Comparison of ENCODE assay signal across 25 cellular contexts in genomic region chr21:42332557-42332956, GRCh38. TPM values are rescaled to one million over a fixed set of nuclear protein-coding genes. Genes with fewer than 3 reads are reported as not detected.
DNase-seq lines count a peak whose midpoint lies in the region; FAIRE-seq and TF ChIP-seq lines count a peak whose summit lies in the region.
"Had no signal": no experiment of that assay in that cellular context is flagged by ENCODE, and none has a peak within 500 bp of the region (broad histone marks: within the 10 kb centered on the region; RNA-seq: fewer than 3 reads in every experiment).

No MANE protein-coding gene starts in this region.

- H3K4me3 Mint-ChIP-seq in osteocyte (ENCODE audit: unreplicated experiment) = no peak overlapping the region
- H3K4me3 Mint-ChIP-seq in Calu3 (ENCODE audit: low read depth, unreplicated experiment) = no peak overlapping the region
- H3K4me3 Mint-ChIP-seq: CD8-positive, alpha-beta memory T cell; IgD-negative memory B cell had no signal

- H3K9ac ChIP-seq in H1 (replicated peaks in 1 of 4; ENCODE audit: extremely low read depth in 1 of 4, low read depth in 3 of 4, low read length in 3 of 4) = no peak overlapping the region

- DNase-seq in activated CD8-positive, alpha-beta memory T cell treated with anti-CD3 and anti-CD28 coated beads for 24 hours = peak; percentile 42
- no peak for DNase-seq in activated CD8-positive, alpha-beta memory T cell treated with anti-CD3 and anti-CD28 coated beads, Interleukin-2, amount 50 U/mL, for 4 hours
- DNase-seq in H1 (ENCODE audit: low read depth in 1 of 2, low spot score in 2 of 2) = no peak
- peak; percentile 63 for DNase-seq in osteocyte (ENCODE audit: extremely low spot score, unreplicated experiment)
- no peak for DNase-seq in NCI-H510A (lab: John Stamatoyannopoulos, UW)
- no peak for DNase-seq in Ammon's horn (ENCODE audit: low spot score)
- DNase-seq in NCI-H1417 (lab: John Stamatoyannopoulos, UW) = no peak
- DNase-seq in Calu3 = no peak
- DNase-seq: 8988T; AML-193; CD8-positive, alpha-beta memory T cell; GF-D8; NCI-H1105; NCI-H1694 treated with DMSO at 0.1 percent for 48 hours; NCI-H2081 treated with DMSO at 0.1 percent for 48 hours; NCI-H2171 treated with DMSO at 0.1 percent for 48 hours; NCI-H526; OCI-M1 had no signal

- peaks cover 12 to 16% of the 10 kb centered on the region in 2 experiments for H3K9me3 ChIP-seq in H1 (ENCODE audit: insufficient read depth in 2 of 2, low read depth in 1 of 2, low read length in 1 of 2)

- no peak overlapping the region for H3K18ac ChIP-seq in H1 (ENCODE audit: extremely low read depth, low read length)

- no peak overlapping the region for H2AFZ ChIP-seq in H1 (ENCODE audit: low read length)

- H3K14ac ChIP-seq in H1 (ENCODE audit: insufficient read length) = no peak overlapping the region

- H3K56ac ChIP-seq in H1 (replicated peaks; ENCODE audit: insufficient read length, low read depth, low read length) = no peak overlapping the region

- peaks cover 73% of the 10 kb centered on the region for H3K27me3 Mint-ChIP-seq in osteocyte (ENCODE audit: unreplicated experiment)
- peaks cover 48% of the 10 kb centered on the region for H3K27me3 Mint-ChIP-seq in Calu3 (ENCODE audit: unreplicated experiment)

- no peaks in the 10 kb centered on the region for H3K79me2 ChIP-seq in H1 (ENCODE audit: control insufficient read depth in 1 of 2, insufficient read depth in 2 of 2, low read length in 2 of 2)

- intact Hi-C loops in Calu3 (cut with micrococcal nuclease; ENCODE audit: unreplicated experiment) = no loop called here

- no peak overlapping the region for H3K27ac ChIP-seq in H1 (ENCODE audit: low read depth, low read length)
- H3K27ac ChIP-seq: C4-2B had no signal

- H4K5ac ChIP-seq in H1 (ENCODE audit: insufficient read length, low read depth, low read length) = no peak overlapping the region

- H3K36me3 ChIP-seq in H1 (ENCODE audit: control insufficient read depth in 2 of 4, insufficient read depth in 4 of 4, low read length in 3 of 4) = no peaks in the 10 kb centered on the region

- H3K36me3 Mint-ChIP-seq in osteocyte (ENCODE audit: unreplicated experiment) (peaks cover 3% of the 10 kb centered on the region), Calu3 (ENCODE audit: insufficient read depth, unreplicated experiment) (no peaks in the 10 kb centered on the region)
- H3K36me3 Mint-ChIP-seq: IgD-negative memory B cell had no signal

- H4K20me1 ChIP-seq in H1 (replicated peaks in 1 of 2; ENCODE audit: control insufficient read depth in 1 of 2, insufficient read depth in 2 of 2, low read length in 2 of 2) = no peaks in the 10 kb centered on the region

- H3K4me1 Mint-ChIP-seq in osteocyte (ENCODE audit: unreplicated experiment) (no peaks in the 10 kb centered on the region), Calu3 (ENCODE audit: low read depth, unreplicated experiment) (peaks cover 2% of the 10 kb centered on the region)

- FAIRE-seq in H1 (lab: Jason Lieb, UNC) = no peak
- FAIRE-seq: D721Med, GM19239 had no signal

- H3K23me2 ChIP-seq in H1 (ENCODE audit: low read depth, low read length) = no peaks in the 10 kb centered on the region

- WGBS in H1 (ENCODE audit: extremely low coverage in 1 of 2, insufficient coverage in 1 of 2, insufficient read length in 1 of 2, insufficient replicate concordance in 2 of 2, low coverage in 1 of 2, low lambda C conversion rate in 2 of 2, missing lambda C conversion rate in 1 of 2), 2 experiments = 69% methylated on average over 3 of the region's 3 CpGs; no CpG with 5 or more reads in 1 of the 2 experiments

- peak overlapping the region; percentile 20; the same call in 1 of the 2 replicates for H2BK5ac ChIP-seq in H1 (ENCODE audit: low read depth, low read length)

- no peak overlapping the region for H2BK120ac ChIP-seq in H1 (replicated peaks; ENCODE audit: low read depth, low read length)

- H3K4me3 ChIP-seq in H1 (ENCODE audit: extremely low read depth in 1 of 4, insufficient read depth in 2 of 4, low read depth in 3 of 4, low read length in 4 of 4) = no peak overlapping the region

- TF ChIP-seq RAD21 in H1 (IDR thresholded peaks at IDR 0.05 in 1 of 2, conservative IDR thresholded peaks at IDR 0.05 in 1 of 2; ENCODE audit: low read depth in 2 of 2, low read length in 2 of 2) = no peak

- POLR2A ChIA-PET in H1 (lab: Charles Lee; ENCODE audit: partially characterized antibody) = no interaction called here

- no peak overlapping the region for H2BK20ac ChIP-seq in H1 (ENCODE audit: low read length)

- TF ChIP-seq POLR2A in H1 (IDR thresholded peaks at IDR 0.05; ENCODE audit: control extremely low read depth in 1 of 2, low read depth in 2 of 2, low read length in 2 of 2) = no peak

- CTCF ChIA-PET in H1 (lab: Charles Lee; ENCODE audit: partially characterized antibody) = interaction anchor here (11.6 kb wide), 1 partner anchor 18 kb away, joined by 137 read pairs; the partner anchor contains the start of gene TFF3
- CTCF ChIA-PET in Calu3 (lab: Charles Lee) = no interaction called here

- H3K79me1 ChIP-seq in H1 (ENCODE audit: low read depth, low read length) = no peaks in the 10 kb centered on the region

- peaks cover 0 to 13% (median 2%) of the 10 kb centered on the region in 4 experiments; a peak in 4 of 7 replicates for H3K4me1 ChIP-seq in H1 (replicated peaks in 1 of 4; ENCODE audit: control insufficient read depth in 3 of 4, insufficient read depth in 4 of 4, low read length in 3 of 4)

- no peak overlapping the region for H2AK5ac ChIP-seq in H1 (ENCODE audit: low read depth, low read length)

- no peak overlapping the region for H3K4me2 ChIP-seq in H1 (ENCODE audit: insufficient read depth in 1 of 2, low read depth in 2 of 2, low read length in 2 of 2)

- no peak for TF ChIP-seq EP300 in H1 (IDR thresholded peaks at IDR 0.05; ENCODE audit: borderline replicate concordance in 1 of 2, low read depth in 2 of 2, low read length in 2 of 2)

- no peak for TF ChIP-seq CTCF in H1 (IDR thresholded peaks at IDR 0.05; ENCODE audit: control extremely low read depth in 1 of 3, insufficient read depth in 1 of 3, low read depth in 1 of 3, low read length in 3 of 3)
- no peak for TF ChIP-seq CTCF in osteocyte (IDR thresholded peaks at IDR 0.05)
- no peak for TF ChIP-seq CTCF in Calu3 (IDR thresholded peaks at IDR 0.05; ENCODE audit: unreplicated experiment)

- no peak overlapping the region for H3K4ac ChIP-seq in H1 (replicated peaks; ENCODE audit: insufficient read length, low read depth, low read length)

- H2BK12ac ChIP-seq in H1 (ENCODE audit: low read depth, low read length) = peak overlapping the region; percentile 72; the same call in 1 of the 2 replicates

- BruUV-seq in Calu3 (replicated peaks; lab: Mats Ljungman, UMichigan) = no TSS peak

- H3K27ac Mint-ChIP-seq in osteocyte (ENCODE audit: unreplicated experiment) (no peak overlapping the region), Calu3 (ENCODE audit: unreplicated experiment) (no peak overlapping the region)

- H3K9me3 Mint-ChIP-seq in osteocyte (ENCODE audit: unreplicated experiment) = peaks cover 17% of the 10 kb centered on the region
- H3K9me3 Mint-ChIP-seq in Calu3 (ENCODE audit: low read depth, unreplicated experiment) = peaks cover 4% of the 10 kb centered on the region

- H4K91ac ChIP-seq in H1 (replicated peaks; ENCODE audit: insufficient read length, low read length) = no peak overlapping the region

- no peak overlapping the region for H3K23ac ChIP-seq in H1 (ENCODE audit: insufficient read length)

- no peak overlapping the region for H2BK15ac ChIP-seq in H1 (ENCODE audit: low read length)

- H4K8ac ChIP-seq in H1 (ENCODE audit: extremely low read depth, insufficient read depth, low read length) = no peak overlapping the region

- H3K27me3 ChIP-seq in H1 (replicated peaks in 1 of 4; ENCODE audit: control insufficient read depth in 3 of 4, extremely low read depth in 1 of 4, insufficient read depth in 3 of 4, low read length in 3 of 4) = no peaks in the 10 kb centered on the region

TF ChIP-seq in H1, 55 proteins besides CTCF, POLR2A, EP300 and RAD21 (continues in another document):
- TF ChIP-seq CTBP2 (IDR thresholded peaks at IDR 0.05; ENCODE audit: borderline replicate concordance, insufficient read depth, insufficient read length, low read length) (no peak), BCL11A (IDR thresholded peaks at IDR 0.05; ENCODE audit: low read depth in 2 of 2, low read length in 2 of 2) (no peak)

RNA-seq across cellular contexts. Expression of gene TFF3, which starts 17.3 kb away (rescaled TPM):
- total RNA-seq in H1 (2021; fragmentation: NEBNext Ultra II Directional; extraction: Animal tissue kit (Norgen Biotek cat#: 25700)) = 1.7 TPM in 1 of 2 replicates, not detected in the other
- polyA plus RNA-seq in H1 (2011; rRNA removed) = 4.1 and 6.7 TPM in 2 replicates
- 2.8 TPM for polyA plus RNA-seq in H1 (2011; cell fraction: cytosol; rRNA removed)
- polyA plus RNA-seq in H1 (2011; cell fraction: nucleus; rRNA removed) = 2.2 TPM
- 1.2 to 4.3 TPM (median 2.0 TPM) in 4 replicates for polyA plus RNA-seq in H1 (2012, experiment 1 of 2)
- 8.3 TPM for polyA plus RNA-seq in H1 (2012, experiment 2 of 2)
- polyA plus RNA-seq in H1 (2013, experiment 1 of 2) = 2.6 TPM
- 2.0 TPM for polyA plus RNA-seq in H1 (2013, experiment 2 of 2)
- 0.41 TPM in 1 of 2 replicates, not detected in the other for polyA minus RNA-seq in H1 (2011; rRNA and poly(A)+ RNA removed)
- polyA minus RNA-seq in H1 (2011; cell fraction: cytosol; rRNA and poly(A)+ RNA removed) = not detected
- polyA minus RNA-seq in H1 (2011; cell fraction: nucleus; rRNA and poly(A)+ RNA removed) = not detected
- total RNA-seq in osteocyte (46.1 and 50.3 TPM in 2 replicates), Calu3 (2022) (not detected in 2 replicates)
- total RNA-seq: CD8-positive, alpha-beta memory T cell; H4 had no signal
- polyA plus RNA-seq: CD8-positive, alpha-beta memory T cell; IgD-negative memory B cell had no signal

RNA-seq across cellular contexts. Expression of gene TFF2, which starts 18.2 kb away (rescaled TPM):
- not detected in 2 replicates for total RNA-seq in H1 (2021; fragmentation: NEBNext Ultra II Directional; extraction: Animal tissue kit (Norgen Biotek cat#: 25700))
- not detected in 2 replicates for polyA plus RNA-seq in H1 (2011; rRNA removed)
- polyA plus RNA-seq in H1 (2011; cell fraction: cytosol; rRNA removed) = not detected
- not detected for polyA plus RNA-seq in H1 (2011; cell fraction: nucleus; rRNA removed)
- polyA plus RNA-seq in H1 (2012, experiment 1 of 2) = not detected in 4 replicates
- not detected for polyA plus RNA-seq in H1 (2012, experiment 2 of 2)
- not detected for polyA plus RNA-seq in H1 (2013, experiment 1 of 2)
- not detected for polyA plus RNA-seq in H1 (2013, experiment 2 of 2)
- not detected in 2 replicates for polyA minus RNA-seq in H1 (2011; rRNA and poly(A)+ RNA removed)
- not detected for polyA minus RNA-seq in H1 (2011; cell fraction: cytosol; rRNA and poly(A)+ RNA removed)
- polyA minus RNA-seq in H1 (2011; cell fraction: nucleus; rRNA and poly(A)+ RNA removed) = not detected
- total RNA-seq in osteocyte (not detected in 2 replicates), Calu3 (2022) (0.59 TPM in 1 of 2 replicates, not detected in the other)
- total RNA-seq: CD8-positive, alpha-beta memory T cell; H4; Right ventricle myocardium inferior; SK-MEL-5 had no signal
- polyA plus RNA-seq: CD8-positive, alpha-beta memory T cell; IgD-negative memory B cell had no signal

RNA-seq across cellular contexts. Expression of gene TFF1, which starts 33.8 kb away (rescaled TPM):
- not detected in 2 replicates for total RNA-seq in H1 (2021; fragmentation: NEBNext Ultra II Directional; extraction: Animal tissue kit (Norgen Biotek cat#: 25700))
- not detected in 2 replicates for polyA plus RNA-seq in H1 (2011; rRNA removed)
- not detected for polyA plus RNA-seq in H1 (2011; cell fraction: cytosol; rRNA removed)
- not detected for polyA plus RNA-seq in H1 (2011; cell fraction: nucleus; rRNA removed)
- polyA plus RNA-seq in H1 (2012, experiment 1 of 2) = not detected in 4 replicates
- not detected for polyA plus RNA-seq in H1 (2012, experiment 2 of 2)
- not detected for polyA plus RNA-seq in H1 (2013, experiment 1 of 2)
- polyA plus RNA-seq in H1 (2013, experiment 2 of 2) = not detected
- not detected in 2 replicates for polyA minus RNA-seq in H1 (2011; rRNA and poly(A)+ RNA removed)
- polyA minus RNA-seq in H1 (2011; cell fraction: cytosol; rRNA and poly(A)+ RNA removed) = not detected
- not detected for polyA minus RNA-seq in H1 (2011; cell fraction: nucleus; rRNA and poly(A)+ RNA removed)
- not detected in 2 replicates for total RNA-seq in osteocyte
- total RNA-seq in Calu3 (2022) = 0.76 TPM in 1 of 2 replicates, not detected in the other
- total RNA-seq: CD8-positive, alpha-beta memory T cell; H4; Right ventricle myocardium inferior; SK-MEL-5 had no signal
- polyA plus RNA-seq: CD8-positive, alpha-beta memory T cell; IgD-negative memory B cell had no signal

Comparison
In these comparisons a context has a peak if more than half of its experiments do, and no peak if none do; other contexts are left out.
1. DNase-seq: peak in activated CD8-positive, alpha-beta memory T cell treated with anti-CD3 and anti-CD28 coated beads for 24 hours (single experiment) and osteocyte (single experiment); none in activated CD8-positive, alpha-beta memory T cell treated with anti-CD3 and anti-CD28 coated beads, Interleukin-2, amount 50 U/mL, for 4 hours (single experiment), H1 (0 of 2), NCI-H510A (single experiment), Ammon's horn (single experiment), NCI-H1417 (0 of 3) and Calu3 (single experiment).
2. RNA of gene TFF3, which starts 17.3 kb away (total RNA-seq): 46.1 to 50.3 TPM in osteocyte; 1.7 TPM in H1 and not detected in Calu3; every median in the first group is over 10 times any median in the second.